ENCODE assay signal across 27 cellular contexts in the genomic region with DNA sequence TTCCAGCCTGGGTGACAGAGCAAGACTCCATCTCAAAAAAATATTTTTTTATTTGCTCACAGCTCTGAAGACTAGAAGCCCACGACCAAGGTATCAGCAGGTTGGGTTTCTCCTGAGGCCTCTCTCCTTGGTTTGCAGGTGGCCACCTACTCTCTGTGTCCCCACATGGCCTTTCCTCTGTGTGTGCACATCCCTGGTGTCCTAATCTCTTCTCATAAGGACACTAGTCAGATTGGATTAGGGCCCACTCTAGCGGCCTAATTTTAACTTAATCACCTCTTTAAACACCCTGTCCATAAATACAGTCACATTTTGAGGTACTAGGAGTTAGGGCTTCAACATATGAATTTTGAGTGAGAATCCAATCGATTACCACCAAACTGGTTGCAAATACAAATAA. TPM values are rescaled to one million over a fixed set of nuclear protein-coding genes. Genes with fewer than 3 reads are reported as not detected.
A peak's percentile ranks its signal among the peaks of the same experiment; 100 is the strongest.
DNase-seq lines count a peak whose midpoint lies in the region; ATAC-seq and TF ChIP-seq lines count a peak whose summit lies in the region.
"Had no signal": no experiment of that assay in that cellular context is flagged by ENCODE, and none has a peak within 500 bp of the region (broad histone marks: within the 10 kb centered on the region; RNA-seq: fewer than 3 reads in every experiment).

No MANE protein-coding gene starts in this region.

- H3K27ac ChIP-seq in heart left ventricle (peak overlapping the region in 7 of 12 donors; percentile 4 to 59 (median 42)), upper lobe of left lung (no peak overlapping the region)
- H3K27ac ChIP-seq: adrenal gland, BLaER1, breast epithelium, PC-9, SJCRH30, spleen had no signal

- H3K9me3 ChIP-seq in heart left ventricle (no peaks in the 10 kb centered on the region), upper lobe of left lung (no peaks in the 10 kb centered on the region)
- H3K9me3 ChIP-seq: adrenal gland, BLaER1, breast epithelium, SJCRH30, spleen had no signal

- H3K4me1 ChIP-seq in heart left ventricle (peaks cover 4 to 36% (median 25%) of the 10 kb centered on the region in 12 donors), upper lobe of left lung (peaks cover 13 to 24% (median 19%) of the 10 kb centered on the region in 4 donors)
- H3K4me1 ChIP-seq: breast epithelium had no signal

- H3K4me3 Mint-ChIP-seq in activated naive CD4-positive, alpha-beta T cell treated with anti-CD3 and anti-CD28 coated beads, Interleukin-2, amount 50 U/mL, for 24 hours = no peak overlapping the region
- H3K4me3 Mint-ChIP-seq in stimulated activated memory B cell treated with anti-CD40 and anti-IgM and Interleukin-4, amounts not matched to agents 10 μg/mL and 1 μg/mL and 100 μg/mL, for 72 hours = no peak overlapping the region
- H3K4me3 Mint-ChIP-seq: dendritic cell treated with granulocyte-macrophage colony-stimulating factor and Interleukin-4, amounts not matched to agents 40 ng/mL and 50 ng/mL, for 4 days; WTC11 had no signal

- peak overlapping the region; percentile 51 for H3K27ac Mint-ChIP-seq in activated naive CD4-positive, alpha-beta T cell treated with anti-CD3 and anti-CD28 coated beads, Interleukin-2, amount 50 U/mL, for 24 hours
- H3K27ac Mint-ChIP-seq in activated naive CD4-positive, alpha-beta T cell treated with anti-CD3 and anti-CD28 coated beads, Interleukin-2, amount 50 U/mL, for 72 hours = peak overlapping the region in 1 of 2 donors; percentile 99
- H3K27ac Mint-ChIP-seq in stimulated activated memory B cell treated with anti-CD40 and anti-IgM and Interleukin-4, amounts not matched to agents 10 μg/mL and 1 μg/mL and 100 μg/mL, for 72 hours = peak overlapping the region; percentile 100
- H3K27ac Mint-ChIP-seq: T-helper 17 cell, WTC11 had no signal

- no peaks in the 10 kb centered on the region for H3K9me3 Mint-ChIP-seq in activated naive CD4-positive, alpha-beta T cell treated with anti-CD3 and anti-CD28 coated beads, Interleukin-2, amount 50 U/mL, for 24 hours
- H3K9me3 Mint-ChIP-seq in activated naive CD4-positive, alpha-beta T cell treated with anti-CD3 and anti-CD28 coated beads, Interleukin-2, amount 50 U/mL, for 72 hours = no peaks in the 10 kb centered on the region
- H3K9me3 Mint-ChIP-seq in stimulated activated memory B cell treated with anti-CD40 and anti-IgM and Interleukin-4, amounts not matched to agents 10 μg/mL and 1 μg/mL and 100 μg/mL, for 72 hours = no peaks in the 10 kb centered on the region
- H3K9me3 Mint-ChIP-seq: activated T-cell treated with anti-CD3 and anti-CD28 coated beads, Interleukin-2, amount 50 U/mL, for 72 hours; dendritic cell treated with granulocyte-macrophage colony-stimulating factor and Interleukin-4, amounts not matched to agents 40 ng/mL and 50 ng/mL, for 4 days; WTC11 had no signal

- H3K27me3 ChIP-seq in heart left ventricle = peaks cover 0 to under 1% (median 0%) of the 10 kb centered on the region in 9 donors
- no peaks in the 10 kb centered on the region for H3K27me3 ChIP-seq in upper lobe of left lung
- H3K27me3 ChIP-seq: adrenal gland, BLaER1, breast epithelium, SJCRH30 had no signal

- peaks cover 5% of the 10 kb centered on the region for H3K36me3 Mint-ChIP-seq in activated naive CD4-positive, alpha-beta T cell treated with anti-CD3 and anti-CD28 coated beads, Interleukin-2, amount 50 U/mL, for 24 hours
- H3K36me3 Mint-ChIP-seq in activated naive CD4-positive, alpha-beta T cell treated with anti-CD3 and anti-CD28 coated beads, Interleukin-2, amount 50 U/mL, for 72 hours = peaks cover 5 to 11% of the 10 kb centered on the region in 2 donors
- H3K36me3 Mint-ChIP-seq in stimulated activated memory B cell treated with anti-CD40 and anti-IgM and Interleukin-4, amounts not matched to agents 10 μg/mL and 1 μg/mL and 100 μg/mL, for 72 hours = peaks cover 7% of the 10 kb centered on the region

- peaks cover 39% of the 10 kb centered on the region for H3K4me1 Mint-ChIP-seq in activated naive CD4-positive, alpha-beta T cell treated with anti-CD3 and anti-CD28 coated beads, Interleukin-2, amount 50 U/mL, for 24 hours
- peaks cover 20% of the 10 kb centered on the region for H3K4me1 Mint-ChIP-seq in stimulated activated memory B cell treated with anti-CD40 and anti-IgM and Interleukin-4, amounts not matched to agents 10 μg/mL and 1 μg/mL and 100 μg/mL, for 72 hours

- H3K36me3 ChIP-seq in heart left ventricle = no peaks in the 10 kb centered on the region
- H3K36me3 ChIP-seq in upper lobe of left lung = no peaks in the 10 kb centered on the region
- H3K36me3 ChIP-seq: adrenal gland, breast epithelium, SJCRH30, spleen had no signal

- H3K4me3 ChIP-seq in heart left ventricle (no peak overlapping the region), upper lobe of left lung (no peak overlapping the region)
- H3K4me3 ChIP-seq: adrenal gland, BLaER1, breast epithelium, PC-9, SJCRH30, spleen had no signal

- no peak for TF ChIP-seq POLR2A in heart left ventricle (IDR thresholded peaks at IDR 0.05)
- no peak for TF ChIP-seq POLR2A in upper lobe of left lung (IDR thresholded peaks at IDR 0.05)

- no peak for ATAC-seq in activated naive CD4-positive, alpha-beta T cell treated with anti-CD3 and anti-CD28 coated beads, Interleukin-2, amount 50 U/mL, for 72 hours
- ATAC-seq in heart left ventricle = no peak
- no peak for ATAC-seq in stimulated activated memory B cell treated with anti-CD40 and anti-IgM and Interleukin-4, amounts not matched to agents 10 μg/mL and 1 μg/mL and 100 μg/mL, for 72 hours
- ATAC-seq in upper lobe of left lung (ENCODE audit: low FRiP score in 2 of 2) = no peak
- ATAC-seq: activated T-cell treated with anti-CD3 and anti-CD28 coated beads, Interleukin-2, amount 50 U/mL, for 72 hours; T-helper 17 cell; WTC11 had no signal

- intact Hi-C loops in heart left ventricle (cut with DNase I) = loop anchor here in 2 of 10 donors (5.0 kb wide), 2 partner anchors 482 to 692 kb away; partner anchors contain the start of genes R3HDM1 (in 1 of the 2), UBXN4 (in 1 of the 2) and ZRANB3 (in 1 of the 2)

- TF ChIP-seq EP300 in upper lobe of left lung (IDR thresholded peaks at IDR 0.05) = no peak

- DNase-seq in activated naive CD4-positive, alpha-beta T cell treated with anti-CD3 and anti-CD28 coated beads, Interleukin-2, amount 50 U/mL, for 72 hours (ENCODE audit: low spot score in 2 of 2) = no peak
- DNase-seq in NCI-H69 (lab: John Stamatoyannopoulos, UW) (peak; percentile 13), heart left ventricle (no peak), NCI-H446 treated with DMSO at 0.1 percent for 48 hours (lab: John Stamatoyannopoulos, UW) (no peak), upper lobe of left lung (no peak)
- DNase-seq in activated effector memory CD4-positive, alpha-beta T cell treated with Interleukin-2 at 50 U/mL for 16 hours = no peak
- DNase-seq: activated T-cell treated with anti-CD3 and anti-CD28 coated beads, Interleukin-2, amount 50 U/mL, for 72 hours; adrenal gland; glutamatergic neuron; IMR-90; MM.1S; NCI-H1436; NCI-H526 treated with DMSO at 0.1 percent for 48 hours; PC-9; SJCRH30; spleen; stimulated activated CD4-positive, alpha-beta T cell treated with anti-CD3 and anti-CD28 coated beads, Interleukin-4, amount 100 ng/mL, for 24 hours; T-helper 17 cell had no signal

- no peaks in the 10 kb centered on the region for H3K27me3 Mint-ChIP-seq in activated naive CD4-positive, alpha-beta T cell treated with anti-CD3 and anti-CD28 coated beads, Interleukin-2, amount 50 U/mL, for 24 hours
- H3K27me3 Mint-ChIP-seq in stimulated activated memory B cell treated with anti-CD40 and anti-IgM and Interleukin-4, amounts not matched to agents 10 μg/mL and 1 μg/mL and 100 μg/mL, for 72 hours = peaks cover 2% of the 10 kb centered on the region

- WGBS in heart left ventricle, 4 donors = 56 to 64% (median 57%) methylated on average over 3 of the region's 3 CpGs
- WGBS in upper lobe of left lung, 2 donors = 69 to 77% methylated on average over 3 of the region's 3 CpGs

- TF ChIP-seq CTCF in heart left ventricle (IDR thresholded peaks at IDR 0.05) = no peak
- TF ChIP-seq CTCF in upper lobe of left lung (IDR thresholded peaks at IDR 0.05) = no peak

RNA-seq across cellular contexts. Expression of gene RAB3GAP1, which starts 2.0 kb away (rescaled TPM):
- total RNA-seq in activated naive CD4-positive, alpha-beta T cell treated with anti-CD3 and anti-CD28 coated beads, Interleukin-2, amount 50 U/mL, for 72 hours = 10 to 100 TPM; 18.8 to 36.2 TPM
- total RNA-seq in heart left ventricle (10 to 100 TPM; 40.6 to 63.6 (median 56.4) TPM), upper lobe of left lung (10 to 100 TPM; 30.9 to 51.0 (median 36.0) TPM)
- 10 to 100 TPM; 16.7 to 47.2 TPM for polyA plus RNA-seq in heart left ventricle

RNA-seq across cellular contexts. Expression of gene MAP3K19, which starts 2.9 kb away (rescaled TPM):
- under 1 TPM in 1 of 2 donors, not detected in 1; 0.64 TPM for total RNA-seq in activated naive CD4-positive, alpha-beta T cell treated with anti-CD3 and anti-CD28 coated beads, Interleukin-2, amount 50 U/mL, for 72 hours
- total RNA-seq in heart left ventricle (not detected), upper lobe of left lung (10 to 100 TPM in 2 of 6 donors, 1 to 10 TPM in 3, under 1 TPM in 1; 0.34 to 45.7 (median 3.5) TPM)
- not detected for polyA plus RNA-seq in heart left ventricle
- total RNA-seq: A673; activated T-cell treated with anti-CD3 and anti-CD28 coated beads, Interleukin-2, amount 50 U/mL, for 72 hours; adrenal gland; breast epithelium; IMR-90; liver; PC-9; SJCRH30; spleen; T-helper 17 cell; urinary bladder; WTC11 had no signal
- polyA plus RNA-seq: adrenal gland, IMR-90, liver, spleen, urinary bladder had no signal

Comparison
In these comparisons a context has a peak if more than half of its experiments do, and no peak if none do; other contexts are left out.
1. H3K27ac ChIP-seq: peak in heart left ventricle (7 of 12); none in upper lobe of left lung (0 of 4).